Comparison of ENCODE assay signal across 9 cellular contexts in the genomic region with DNA sequence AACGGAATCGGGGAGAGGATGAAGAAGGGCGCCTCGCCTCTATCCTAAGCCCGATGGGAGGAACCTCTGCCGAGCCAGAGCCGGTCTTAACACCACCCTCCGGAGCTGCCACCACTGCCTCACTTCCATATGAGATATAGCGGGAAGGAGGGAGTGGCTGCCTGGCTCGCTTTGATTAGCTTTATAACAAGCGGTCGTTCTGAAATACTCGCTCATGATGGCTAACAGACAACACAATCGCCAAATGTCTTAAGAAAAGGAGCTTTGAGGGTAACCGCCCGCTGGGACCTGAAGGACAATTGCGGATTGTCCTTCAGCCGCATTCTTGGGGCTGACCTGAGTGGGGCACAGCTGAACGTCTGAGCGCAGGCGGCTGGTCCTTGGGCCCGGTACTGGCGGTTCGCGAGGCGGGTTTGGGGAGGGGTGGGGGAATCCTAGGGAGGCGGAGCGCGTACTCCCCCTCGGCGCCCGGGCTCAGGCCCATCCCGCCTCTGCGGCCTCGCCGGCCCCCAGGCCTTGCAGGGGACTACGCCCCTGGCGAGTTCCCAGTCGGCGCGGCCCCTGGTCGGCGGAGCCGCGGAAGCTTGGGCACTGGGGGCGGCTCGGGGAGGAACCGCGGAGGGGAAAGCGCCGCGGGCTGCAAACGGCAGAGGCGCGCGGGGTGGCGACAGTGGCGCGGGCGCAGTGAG. TPM values are rescaled to one million over a fixed set of nuclear protein-coding genes. Genes with fewer than 3 reads are reported as not detected.
A peak's percentile ranks its signal among the peaks of the same experiment; 100 is the strongest.
DNase-seq lines count a peak whose midpoint lies in the region; ATAC-seq lines count a peak whose summit lies in the region.
"Had no signal": no experiment of that assay in that cellular context is flagged by ENCODE, and none has a peak within 500 bp of the region (broad histone marks: within the 10 kb centered on the region; RNA-seq: fewer than 3 reads in every experiment).

A gene with protein sequence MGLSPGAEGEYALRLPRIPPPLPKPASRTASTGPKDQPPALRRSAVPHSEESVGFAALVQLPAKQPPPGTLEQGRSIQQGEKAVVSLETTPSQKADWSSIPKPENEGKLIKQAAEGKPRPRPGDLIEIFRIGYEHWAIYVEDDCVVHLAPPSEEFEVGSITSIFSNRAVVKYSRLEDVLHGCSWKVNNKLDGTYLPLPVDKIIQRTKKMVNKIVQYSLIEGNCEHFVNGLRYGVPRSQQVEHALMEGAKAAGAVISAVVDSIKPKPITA (minus strand): TSS at position 617 of the 689 bp plus-strand sequence. CDS start 133 bp downstream, at position 484.

- no peaks in the 10 kb centered on the region for H3K36me3 Mint-ChIP-seq in activated naive CD8-positive, alpha-beta T cell treated with anti-CD3 and anti-CD28 coated beads, Interleukin-2, amount 50 U/mL, for 24 hours (ENCODE audit: low read depth)

- peak within 1 kb of the TSS; percentile 79 for H3K9ac ChIP-seq in HUES6 (ENCODE audit: low read length)
- H3K9ac ChIP-seq in rectal smooth muscle tissue (ENCODE audit: low read length) = peak within 1 kb of the TSS; percentile 33

- H3K27ac ChIP-seq in HUES6 (ENCODE audit: low read depth, low read length) (peak within 1 kb of the TSS; percentile 78), right cardiac atrium (ENCODE audit: low read length) (peak within 1 kb of the TSS; percentile 9), rectal smooth muscle tissue (ENCODE audit: low read depth, low read length) (peak within 1 kb of the TSS; percentile 89)

- peaks cover 13% of the 10 kb centered on the region for H3K4me1 Mint-ChIP-seq in activated naive CD8-positive, alpha-beta T cell treated with anti-CD3 and anti-CD28 coated beads, Interleukin-2, amount 50 U/mL, for 24 hours

- peak within 1 kb of the TSS; percentile 79 for H3K4me3 Mint-ChIP-seq in activated naive CD8-positive, alpha-beta T cell treated with anti-CD3 and anti-CD28 coated beads, Interleukin-2, amount 50 U/mL, for 24 hours

- intact Hi-C loops in right cardiac atrium (cut with DNase I) = no loop called here

- H3K27me3 ChIP-seq in HUES6 (ENCODE audit: control insufficient read depth, insufficient read depth, low read length) (no peaks in the 10 kb centered on the region), right cardiac atrium (ENCODE audit: control insufficient read depth, insufficient read depth) (no peaks in the 10 kb centered on the region), rectal smooth muscle tissue (ENCODE audit: control insufficient read depth, insufficient read depth, low read length) (no peaks in the 10 kb centered on the region)

- peaks cover 39% of the 10 kb centered on the region for H3K27me3 Mint-ChIP-seq in activated naive CD8-positive, alpha-beta T cell treated with anti-CD3 and anti-CD28 coated beads, Interleukin-2, amount 50 U/mL, for 24 hours

- H3K27ac Mint-ChIP-seq in activated naive CD8-positive, alpha-beta T cell treated with anti-CD3 and anti-CD28 coated beads, Interleukin-2, amount 50 U/mL, for 24 hours = peak within 1 kb of the TSS; percentile 55

- H3K4me1 ChIP-seq in HUES6 (ENCODE audit: control insufficient read depth, insufficient read depth, low read length) (peaks cover 21% of the 10 kb centered on the region; the same call in 1 of the 2 replicates), right cardiac atrium (ENCODE audit: control insufficient read depth, insufficient read depth, low read length) (no peaks in the 10 kb centered on the region), rectal smooth muscle tissue (ENCODE audit: control insufficient read depth, insufficient read depth, low read length) (peaks cover 8% of the 10 kb centered on the region)

- H3K36me3 ChIP-seq in HUES6 (ENCODE audit: control insufficient read depth, insufficient read depth, low read length) (peaks cover 9% of the 10 kb centered on the region), rectal smooth muscle tissue (ENCODE audit: control insufficient read depth, insufficient read depth, low read length) (no peaks in the 10 kb centered on the region)

- H3K4me3 ChIP-seq in HUES6 (ENCODE audit: low read depth, low read length) (peak within 1 kb of the TSS; percentile 71), right cardiac atrium (ENCODE audit: low read length) (peak within 1 kb of the TSS; percentile 79), rectal smooth muscle tissue (ENCODE audit: low read length) (peak within 1 kb of the TSS; percentile 68)

- peak; percentile 27 for DNase-seq in activated naive CD8-positive, alpha-beta T cell treated with anti-CD3 and anti-CD28 coated beads, Interleukin-2, amount 50 U/mL, for 24 hours
- DNase-seq in right cardiac atrium (peak; percentile 68 to 86 (median 83)), NOMO-1 treated with DMSO at 0.1 percent for 48 hours (lab: John Stamatoyannopoulos, UW; ENCODE audit: unreplicated experiment) (no peak), NK-92 (lab: John Stamatoyannopoulos, UW; ENCODE audit: unreplicated experiment) (no peak), NCI-H1092 (lab: John Stamatoyannopoulos, UW) (no peak), GM03348 (ENCODE audit: low spot score) (no peak)

- peaks cover under 1% of the 10 kb centered on the region for H3K9me3 Mint-ChIP-seq in activated naive CD8-positive, alpha-beta T cell treated with anti-CD3 and anti-CD28 coated beads, Interleukin-2, amount 50 U/mL, for 24 hours

- ATAC-seq in activated naive CD8-positive, alpha-beta T cell treated with anti-CD3 and anti-CD28 coated beads, Interleukin-2, amount 50 U/mL, for 24 hours = peak; percentile 46
- peak; percentile 91 to 93 for ATAC-seq in right cardiac atrium

- H3K9me3 ChIP-seq in HUES6 (ENCODE audit: control insufficient read depth, insufficient read depth, low read depth, low read length) = peaks cover 25% of the 10 kb centered on the region
- H3K9me3 ChIP-seq in right cardiac atrium (ENCODE audit: control insufficient read depth, low read length) = no peaks in the 10 kb centered on the region

- 6% methylated on average over 60 of the region's 60 CpGs for WGBS in right cardiac atrium

RNA-seq across cellular contexts. Expression of the gene that starts here (rescaled TPM):
- total RNA-seq in right cardiac atrium = 1 to 10 TPM; 2.9 to 5.2 (median 4.3) TPM
- 4.2 TPM for polyA plus RNA-seq in right cardiac atrium
- total RNA-seq: glomerular endothelial cell had no signal

Comparison
In these comparisons a context has a peak if more than half of its experiments do, and no peak if none do; other contexts are left out.
1. H3K27ac ChIP-seq: peak in every context shown above with its lines; median percentile 89 in rectal smooth muscle tissue; 78 in HUES6; 9 in right cardiac atrium.
2. DNase-seq: peak in activated naive CD8-positive, alpha-beta T cell treated with anti-CD3 and anti-CD28 coated beads, Interleukin-2, amount 50 U/mL, for 24 hours (single experiment) and right cardiac atrium (3 of 3); none in NOMO-1 treated with DMSO at 0.1 percent for 48 hours (single experiment), NK-92 (single experiment), NCI-H1092 (single experiment) and GM03348 (single experiment).
3. Peak in every context shown above with its lines, with median percentiles within 50 percentile points of each other: H3K4me3 ChIP-seq.